Comparison of ENCODE assay signal across 12 cellular contexts in the genomic region with DNA sequence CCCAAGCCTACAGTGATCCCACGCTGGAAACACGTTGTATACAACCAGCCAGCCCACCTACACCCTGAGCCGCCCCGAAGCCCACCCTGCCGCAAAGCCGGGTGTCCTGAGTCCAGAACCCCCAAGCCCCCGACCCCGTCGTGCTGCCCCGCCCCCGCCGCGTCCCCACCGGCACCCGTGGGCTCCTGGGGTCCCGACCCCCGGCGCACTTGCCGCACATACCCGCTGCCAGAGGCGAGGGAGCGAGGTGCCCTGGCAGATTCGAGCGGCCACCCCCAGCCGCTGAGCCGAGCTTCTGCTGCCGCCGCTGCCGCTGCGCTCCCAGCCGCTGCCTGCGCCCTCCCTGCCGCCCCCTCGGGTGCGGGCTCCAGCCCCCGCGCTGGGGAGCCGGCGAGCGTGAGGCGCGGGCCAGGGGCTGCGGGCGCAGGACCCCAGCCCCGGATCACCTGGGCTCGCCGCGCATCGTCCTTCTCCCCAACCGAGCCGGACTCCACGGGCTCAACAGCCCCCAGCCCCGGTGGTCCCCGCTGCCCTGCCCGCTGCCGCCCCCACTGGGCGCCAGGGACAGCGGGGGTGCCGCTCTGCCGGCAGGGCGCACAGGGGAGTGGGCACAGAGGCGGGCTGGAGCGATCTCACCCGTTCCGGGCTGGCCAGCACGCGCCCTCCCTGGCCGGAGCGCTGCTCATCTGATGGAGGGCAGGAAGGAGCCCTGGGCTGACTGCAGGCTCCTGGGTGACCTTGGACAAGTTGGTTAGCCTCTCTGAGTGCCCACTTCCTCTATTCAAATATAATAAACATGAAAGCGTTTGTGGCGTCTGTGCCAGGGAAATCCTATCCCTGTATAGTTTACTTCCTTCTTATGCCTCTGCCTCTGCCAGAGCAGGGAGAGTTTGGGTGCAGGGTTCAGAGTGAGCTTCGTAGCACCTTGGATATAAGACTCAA. TPM values are rescaled to one million over a fixed set of nuclear protein-coding genes. Genes with fewer than 3 reads are reported as not detected.
A peak's percentile ranks its signal among the peaks of the same experiment; 100 is the strongest.
DNase-seq lines count a peak whose midpoint lies in the region; ATAC-seq, FAIRE-seq and TF ChIP-seq lines count a peak whose summit lies in the region.
"Had no signal": no experiment of that assay in that cellular context is flagged by ENCODE, and none has a peak within 500 bp of the region (broad histone marks: within the 10 kb centered on the region; RNA-seq: fewer than 3 reads in every experiment).

Gene HTR4, minus strand, starts transcription at position 688 of the 942 bp plus-strand sequence. CDS start 17,513 bp downstream, outside the sequence.

- no peak within 1 kb of the TSS for H3K14ac ChIP-seq in H1 (ENCODE audit: insufficient read length)

- H3K79me2 ChIP-seq in H1 (ENCODE audit: control insufficient read depth in 1 of 2, insufficient read depth in 2 of 2, low read length in 2 of 2), result no peaks in the 10 kb centered on the region

- H3K27me3 Mint-ChIP-seq in stimulated activated naive CD8-positive, alpha-beta T cell treated with anti-CD3 and anti-CD28 coated beads, Interleukin-15, amount 100 ng/mL, for 72 hours, result peaks cover 61% of the 10 kb centered on the region

- POLR2A ChIA-PET in H1 (lab: Charles Lee; ENCODE audit: partially characterized antibody), result interaction anchor here (0.7 kb wide), 1 partner anchor 9 kb away, joined by 3 read pairs; no protein-coding TSS in a partner anchor

- H2BK120ac ChIP-seq in H1 (replicated peaks; ENCODE audit: low read depth, low read length), result no peak within 1 kb of the TSS

- H4K91ac ChIP-seq in H1 (replicated peaks; ENCODE audit: insufficient read length, low read length), result no peak within 1 kb of the TSS

- H3K27me3 ChIP-seq in H1 (replicated peaks in 1 of 4; ENCODE audit: control insufficient read depth in 3 of 4, extremely low read depth in 1 of 4, insufficient read depth in 3 of 4, low read length in 3 of 4) (peaks cover 8 to 33% (median 23%) of the 10 kb centered on the region in 4 experiments), aorta (ENCODE audit: control insufficient read depth in 1 of 2, insufficient read depth in 2 of 2, low read length in 1 of 2) (no peaks in the 10 kb centered on the region)
- H3K27me3 ChIP-seq: BLaER1 treated with 17β-estradiol and CSF1 and Interleukin-3, amounts not matched to agents 10 nM and 100 nM had no signal

- no peak within 1 kb of the TSS for H3K23ac ChIP-seq in H1 (ENCODE audit: insufficient read length)

- peak within 1 kb of the TSS in 2 of 4 experiments; percentile 14 to 18; a peak in 2 of 7 replicates for H3K9ac ChIP-seq in H1 (replicated peaks in 1 of 4; ENCODE audit: extremely low read depth in 1 of 4, low read depth in 3 of 4, low read length in 3 of 4)
- H3K9ac ChIP-seq: BLaER1 treated with 17β-estradiol and CSF1 and Interleukin-3, amounts not matched to agents 10 nM and 100 nM had no signal

- peak within 1 kb of the TSS; percentile 64; the same call in 1 of the 2 replicates for H2AFZ ChIP-seq in H1 (ENCODE audit: low read length)

- 11% methylated on average over 40 of the region's 72 CpGs; no CpG with 5 or more reads in 1 of the 2 experiments for WGBS in H1 (ENCODE audit: extremely low coverage in 1 of 2, insufficient coverage in 1 of 2, insufficient read length in 1 of 2, insufficient replicate concordance in 2 of 2, low coverage in 1 of 2, low lambda C conversion rate in 2 of 2, missing lambda C conversion rate in 1 of 2), 2 experiments
- WGBS in mesodermal cell (ENCODE audit: insufficient coverage in 2 of 2), 2 experiments, result 8% methylated on average over 48 to 56 of the region's 72 CpGs
- WGBS in aorta, 2 donors, result 3% methylated on average over 58 to 72 of the region's 72 CpGs

- H3K4me3 ChIP-seq in H1 (ENCODE audit: extremely low read depth in 1 of 4, insufficient read depth in 2 of 4, low read depth in 3 of 4, low read length in 4 of 4) (peak within 1 kb of the TSS; percentile 39 to 64 (median 47)), mesodermal cell (ENCODE audit: extremely low read depth, insufficient read depth, low read length, poor library complexity, severe bottlenecking) (peak within 1 kb of the TSS; percentile 35), aorta (ENCODE audit: low read length in 2 of 2) (peak within 1 kb of the TSS in 1 of 2 donors; percentile 48)
- H3K4me3 ChIP-seq: BLaER1 treated with 17β-estradiol and CSF1 and Interleukin-3, amounts not matched to agents 10 nM and 100 nM had no signal

- intact Hi-C loops in aorta (cut with DNase I), result no loop called here

- H3K36me3 ChIP-seq in H1 (ENCODE audit: control insufficient read depth in 2 of 4, insufficient read depth in 4 of 4, low read length in 3 of 4), result no peaks in the 10 kb centered on the region
- H3K36me3 ChIP-seq in mesodermal cell (ENCODE audit: control insufficient read depth, insufficient read depth, low read length), result no peaks in the 10 kb centered on the region
- H3K36me3 ChIP-seq in aorta (ENCODE audit: control insufficient read depth in 1 of 2, insufficient read depth in 2 of 2, low read length in 1 of 2), result no peaks in the 10 kb centered on the region
- H3K36me3 ChIP-seq: BLaER1 treated with 17β-estradiol and CSF1 and Interleukin-3, amounts not matched to agents 10 nM and 100 nM had no signal

- H3K4me1 ChIP-seq in H1 (replicated peaks in 1 of 4; ENCODE audit: control insufficient read depth in 3 of 4, insufficient read depth in 4 of 4, low read length in 3 of 4) (no peaks in the 10 kb centered on the region; a peak in 1 of 7 replicates), mesodermal cell (ENCODE audit: control insufficient read depth, insufficient read depth, low read length, poor library complexity, severe bottlenecking) (no peaks in the 10 kb centered on the region), aorta (ENCODE audit: control insufficient read depth in 1 of 2, insufficient read depth in 2 of 2, low read length in 2 of 2) (no peaks in the 10 kb centered on the region)
- H3K4me1 ChIP-seq: BLaER1 treated with 17β-estradiol and CSF1 and Interleukin-3, amounts not matched to agents 10 nM and 100 nM had no signal

- no peak for TF ChIP-seq CTCF in H1 (IDR thresholded peaks at IDR 0.05; ENCODE audit: control extremely low read depth in 1 of 3, insufficient read depth in 1 of 3, low read depth in 1 of 3, low read length in 3 of 3)

- H3K4me1 Mint-ChIP-seq in stimulated activated naive CD8-positive, alpha-beta T cell treated with anti-CD3 and anti-CD28 coated beads, Interleukin-15, amount 100 ng/mL, for 72 hours, result no peaks in the 10 kb centered on the region

- peak; percentile 61 for ATAC-seq in stimulated activated naive CD8-positive, alpha-beta T cell treated with anti-CD3 and anti-CD28 coated beads, Interleukin-15, amount 100 ng/mL, for 72 hours
- no peak for ATAC-seq in stimulated activated naive CD8-positive, alpha-beta T cell treated with anti-CD3 and anti-CD28 coated beads, Interleukin-15, Interleukin-2, amounts not matched to agents 100 U/mL and 50 U/mL, for 24 hours
- peak; percentile 36 for ATAC-seq in aorta (ENCODE audit: low FRiP score)
- no peak for ATAC-seq in GM18861 (IDR thresholded peaks at IDR 0.05; ENCODE audit: unreplicated experiment)
- ATAC-seq: activated CD8-positive, alpha-beta T cell treated with anti-CD3 and anti-CD28 coated beads, Interleukin-2, amount 10 ng/mL, durations not matched to agents 7 days and 5 days had no signal

- H3K79me1 ChIP-seq in H1 (ENCODE audit: low read depth, low read length), result no peaks in the 10 kb centered on the region; the same call in 1 of the 2 replicates

- H4K5ac ChIP-seq in H1 (ENCODE audit: insufficient read length, low read depth, low read length), result no peak within 1 kb of the TSS

- no peak within 1 kb of the TSS for H2BK20ac ChIP-seq in H1 (ENCODE audit: low read length)

- no peak within 1 kb of the TSS for H3K18ac ChIP-seq in H1 (ENCODE audit: extremely low read depth, low read length)

- H3K23me2 ChIP-seq in H1 (ENCODE audit: low read depth, low read length), result peaks cover 7% of the 10 kb centered on the region; the same call in 1 of the 2 replicates

- H3K27ac ChIP-seq in H1 (ENCODE audit: low read depth, low read length), result no peak within 1 kb of the TSS
- H3K27ac ChIP-seq in mesodermal cell (ENCODE audit: low read depth, low read length, severe bottlenecking), result no peak within 1 kb of the TSS
- H3K27ac ChIP-seq in aorta (ENCODE audit: low read depth in 1 of 2, low read length in 2 of 2), result no peak within 1 kb of the TSS
- H3K27ac ChIP-seq: BLaER1 treated with 17β-estradiol and CSF1 and Interleukin-3, amounts not matched to agents 10 nM and 100 nM had no signal

- DNase-seq in stimulated activated naive CD8-positive, alpha-beta T cell treated with anti-CD3 and anti-CD28 coated beads, Interleukin-15, amount 100 ng/mL, for 72 hours, result no peak
- no peak for DNase-seq in stimulated activated naive CD8-positive, alpha-beta T cell treated with anti-CD3 and anti-CD28 coated beads, Interleukin-15, Interleukin-2, amounts not matched to agents 100 U/mL and 50 U/mL, for 24 hours
- DNase-seq in H1 (ENCODE audit: low read depth in 1 of 2, low spot score in 2 of 2), result peak in 1 of 2 experiments; percentile 54
- DNase-seq in aorta, result no peak
- DNase-seq in NCI-H446 treated with DMSO at 0.1 percent for 48 hours (lab: John Stamatoyannopoulos, UW), result no peak
- DNase-seq in AG08396 (ENCODE audit: low spot score), result no peak
- DNase-seq: activated CD8-positive, alpha-beta T cell treated with anti-CD3 and anti-CD28 coated beads, Interleukin-2, amount 10 ng/mL, durations not matched to agents 7 days and 5 days; SHP77 had no signal

- no peaks in the 10 kb centered on the region for H3K9me3 Mint-ChIP-seq in stimulated activated naive CD8-positive, alpha-beta T cell treated with anti-CD3 and anti-CD28 coated beads, Interleukin-15, amount 100 ng/mL, for 72 hours

- H3K27ac Mint-ChIP-seq in stimulated activated naive CD8-positive, alpha-beta T cell treated with anti-CD3 and anti-CD28 coated beads, Interleukin-15, amount 100 ng/mL, for 72 hours, result no peak within 1 kb of the TSS
- H3K27ac Mint-ChIP-seq: activated CD8-positive, alpha-beta T cell treated with anti-CD3 and anti-CD28 coated beads, Interleukin-2, amount 10 ng/mL, durations not matched to agents 7 days and 5 days had no signal

- H2BK5ac ChIP-seq in H1 (ENCODE audit: low read depth, low read length), result no peak within 1 kb of the TSS

- no peak for TF ChIP-seq RAD21 in H1 (IDR thresholded peaks at IDR 0.05 in 1 of 2, conservative IDR thresholded peaks at IDR 0.05 in 1 of 2; ENCODE audit: low read depth in 2 of 2, low read length in 2 of 2)

- no peak within 1 kb of the TSS for H3K4me3 Mint-ChIP-seq in stimulated activated naive CD8-positive, alpha-beta T cell treated with anti-CD3 and anti-CD28 coated beads, Interleukin-15, amount 100 ng/mL, for 72 hours
- H3K4me3 Mint-ChIP-seq: activated CD8-positive, alpha-beta T cell treated with anti-CD3 and anti-CD28 coated beads, Interleukin-2, amount 10 ng/mL, durations not matched to agents 7 days and 5 days had no signal

- TF ChIP-seq POLR2A in H1 (IDR thresholded peaks at IDR 0.05; ENCODE audit: control extremely low read depth in 1 of 2, low read depth in 2 of 2, low read length in 2 of 2), result no peak

- no peak within 1 kb of the TSS; the same call in 1 of the 2 replicates for H2AK5ac ChIP-seq in H1 (ENCODE audit: low read depth, low read length)

- no peak within 1 kb of the TSS for H4K8ac ChIP-seq in H1 (ENCODE audit: extremely low read depth, insufficient read depth, low read length)

- H3K56ac ChIP-seq in H1 (replicated peaks; ENCODE audit: insufficient read length, low read depth, low read length), result no peak within 1 kb of the TSS

- CTCF ChIA-PET in H1 (lab: Charles Lee; ENCODE audit: partially characterized antibody), result interaction anchor here (0.7 kb wide), 1 partner anchor 186 kb away, joined by 3 read pairs; no protein-coding TSS in a partner anchor

- no peak for TF ChIP-seq EP300 in H1 (IDR thresholded peaks at IDR 0.05; ENCODE audit: borderline replicate concordance in 1 of 2, low read depth in 2 of 2, low read length in 2 of 2)

- H2BK12ac ChIP-seq in H1 (ENCODE audit: low read depth, low read length), result no peak within 1 kb of the TSS

- no peak for FAIRE-seq in H1 (lab: Jason Lieb, UNC)

- no peak within 1 kb of the TSS for H2BK15ac ChIP-seq in H1 (ENCODE audit: low read length)

- H3K9me3 ChIP-seq in H1 (ENCODE audit: insufficient read depth in 2 of 2, low read depth in 1 of 2, low read length in 1 of 2) (no peaks in the 10 kb centered on the region), mesodermal cell (ENCODE audit: control insufficient read depth, low read length) (no peaks in the 10 kb centered on the region), aorta (ENCODE audit: control insufficient read depth, low read length) (no peaks in the 10 kb centered on the region)

- no peak within 1 kb of the TSS for H3K4ac ChIP-seq in H1 (replicated peaks; ENCODE audit: insufficient read length, low read depth, low read length)

- H4K20me1 ChIP-seq in H1 (replicated peaks in 1 of 2; ENCODE audit: control insufficient read depth in 1 of 2, insufficient read depth in 2 of 2, low read length in 2 of 2), result no peaks in the 10 kb centered on the region
- H4K20me1 ChIP-seq: BLaER1 treated with 17β-estradiol and CSF1 and Interleukin-3, amounts not matched to agents 10 nM and 100 nM had no signal

- peak within 1 kb of the TSS; percentile 68 to 79 for H3K4me2 ChIP-seq in H1 (ENCODE audit: insufficient read depth in 1 of 2, low read depth in 2 of 2, low read length in 2 of 2)
- H3K4me2 ChIP-seq: BLaER1 treated with 17β-estradiol and CSF1 and Interleukin-3, amounts not matched to agents 10 nM and 100 nM had no signal

RNA-seq across cellular contexts. Expression of gene HTR4, which starts in this region (rescaled TPM):
- total RNA-seq in H1 (2021; fragmentation: NEBNext Ultra II Directional; extraction: Animal tissue kit (Norgen Biotek cat#: 25700)), result not detected in 2 replicates
- polyA plus RNA-seq in H1 (2011; rRNA removed) (not detected in 2 replicates), aorta (1 to 10 TPM; 1.5 to 2.3 TPM)
- polyA plus RNA-seq in H1 (2011; cell fraction: cytosol; rRNA removed), result 0.03 TPM
- polyA plus RNA-seq in H1 (2011; cell fraction: nucleus; rRNA removed), result 0.06 TPM
- not detected in 4 replicates for polyA plus RNA-seq in H1 (2012, experiment 1 of 2)
- not detected for polyA plus RNA-seq in H1 (2012, experiment 2 of 2)
- 0.04 TPM for polyA plus RNA-seq in H1 (2013, experiment 1 of 2)
- polyA plus RNA-seq in H1 (2013, experiment 2 of 2), result 0.04 TPM
- 0.16 TPM in 1 of 2 replicates, not detected in the other for polyA minus RNA-seq in H1 (2011; rRNA and poly(A)+ RNA removed)
- not detected for polyA minus RNA-seq in H1 (2011; cell fraction: cytosol; rRNA and poly(A)+ RNA removed)
- polyA minus RNA-seq in H1 (2011; cell fraction: nucleus; rRNA and poly(A)+ RNA removed), result not detected
- polyA plus RNA-seq in mesodermal cell (2013, experiment 1 of 2), result 0.52 TPM
- polyA plus RNA-seq in mesodermal cell (2013, experiment 2 of 2), result 0.30 TPM
- under 1 TPM in 1 of 2 donors, not detected in 1; 0.90 TPM for total RNA-seq in aorta
- total RNA-seq: activated CD8-positive, alpha-beta T cell treated with anti-CD3 and anti-CD28 coated beads, Interleukin-2, amount 10 ng/mL, durations not matched to agents 7 days and 5 days had no signal
- polyA plus RNA-seq: adipose tissue had no signal

Comparison
In these comparisons a context has a peak if more than half of its experiments do, and no peak if none do; other contexts are left out.
1. ATAC-seq: peak in stimulated activated naive CD8-positive, alpha-beta T cell treated with anti-CD3 and anti-CD28 coated beads, Interleukin-15, amount 100 ng/mL, for 72 hours (single experiment) and aorta (single experiment); none in stimulated activated naive CD8-positive, alpha-beta T cell treated with anti-CD3 and anti-CD28 coated beads, Interleukin-15, Interleukin-2, amounts not matched to agents 100 U/mL and 50 U/mL, for 24 hours (single experiment) and GM18861 (single experiment).